17 cellular contexts compared by ENCODE assay signal in genomic region chr2:177467646-177468045, GRCh38.
A peak's percentile ranks its signal among the peaks of the same experiment; 100 is the strongest.
DNase-seq lines count a peak whose midpoint lies in the region; ATAC-seq and TF ChIP-seq lines count a peak whose summit lies in the region.
"Had no signal": no experiment of that assay in that cellular context is flagged by ENCODE, and none has a peak within 500 bp of the region (broad histone marks: within the 10 kb centered on the region; RNA-seq: fewer than 3 reads in every experiment).

No MANE protein-coding gene starts in this region.

- no peak overlapping the region for H4K5ac ChIP-seq in IMR-90 (ENCODE audit: low read depth, low read length)

- H2BK15ac ChIP-seq in IMR-90 (ENCODE audit: low read depth, low read length): no peak overlapping the region

- H3K9me1 ChIP-seq in IMR-90 (ENCODE audit: insufficient read depth, low read length): peaks cover 5% of the 10 kb centered on the region; the same call in 1 of the 2 replicates

- no peak overlapping the region for H3K9ac ChIP-seq in IMR-90 (ENCODE audit: low read depth, low read length)
- H3K9ac ChIP-seq in adipocyte (ENCODE audit: low read length): no peak overlapping the region

- H4K20me1 ChIP-seq in IMR-90 (ENCODE audit: insufficient read depth, low read length): no peaks in the 10 kb centered on the region; the same call in 1 of the 2 replicates

- TF ChIP-seq CTCF in IMR-90 (conservative IDR thresholded peaks at IDR 0.05; ENCODE audit: low read depth, low read length) (no peak), fibroblast of the aortic adventitia (IDR thresholded peaks at IDR 0.05; ENCODE audit: insufficient read depth, low read length) (no peak)

- H3K27ac ChIP-seq in IMR-90 (ENCODE audit: insufficient read depth, low read length): no peak overlapping the region
- H3K27ac ChIP-seq: esophagus muscularis mucosa, vagina had no signal

- no peak overlapping the region for H3K23ac ChIP-seq in IMR-90 (ENCODE audit: low read depth, low read length)

- dilution Hi-C loops in IMR-90 (cut with HindIII; ENCODE audit: low sequenced_read_pairs, unreplicated experiment): no loop called here

- in situ Hi-C loops in IMR-90 (cut with MboI; ENCODE audit: low sequenced_read_pairs): no loop called here

- BruUV-seq in IMR-90 (replicated peaks; lab: Mats Ljungman, UMichigan): no TSS peak

- peaks cover 28 to 43% of the 10 kb centered on the region in 2 donors for H3K36me3 Mint-ChIP-seq in activated naive CD4-positive, alpha-beta T cell treated with anti-CD3 and anti-CD28 coated beads, Interleukin-2, amount 50 U/mL, for 72 hours

- H4K8ac ChIP-seq in IMR-90 (ENCODE audit: low read depth in 2 of 2, low read length in 2 of 2): no peak overlapping the region

- H3K4me1 ChIP-seq in IMR-90 (ENCODE audit: control insufficient read depth, insufficient read depth, low read length) (no peaks in the 10 kb centered on the region; the same call in 1 of the 2 replicates), adipocyte (ENCODE audit: control insufficient read depth, insufficient read depth, low read length) (peaks cover 12% of the 10 kb centered on the region)
- H3K4me1 ChIP-seq: vagina had no signal

- WGBS in IMR-90 (ENCODE audit: extremely low coverage in 2 of 2, insufficient read length in 1 of 2), 2 experiments: no CpG with 5 or more reads among the region's 1 CpG

- H3K27me3 ChIP-seq in IMR-90 (ENCODE audit: control insufficient read depth, insufficient read depth, low read length) (no peaks in the 10 kb centered on the region), adipocyte (replicated peaks; ENCODE audit: control insufficient read depth, insufficient read depth, low read length) (no peaks in the 10 kb centered on the region)
- H3K27me3 ChIP-seq: esophagus muscularis mucosa, vagina had no signal

- DNase-seq in AG08395 (ENCODE audit: low spot score) (peak; percentile 48), IMR-90 (peak; percentile 76), adipocyte (ENCODE audit: low read depth) (peak; percentile 60), fibroblast of the aortic adventitia (ENCODE audit: low read depth) (peak; percentile 56), SHP77 (lab: John Stamatoyannopoulos, UW) (no peak), germinal center (ENCODE audit: low spot score) (no peak), sciatic nerve (ENCODE audit: low spot score) (no peak)
- no peak for DNase-seq in activated naive CD4-positive, alpha-beta T cell treated with anti-CD3 and anti-CD28 coated beads, Interleukin-2, amount 50 U/mL, for 72 hours (ENCODE audit: low spot score in 2 of 2)
- DNase-seq: activated CD4-positive, alpha-beta memory T cell treated with anti-CD3 and anti-CD28 coated beads for 36 hours; central memory CD4-positive, alpha-beta T cell; NCI-H1048; posterior cingulate gyrus; stimulated activated CD4-positive, alpha-beta T cell treated with anti-CD3 and anti-CD28 coated beads, Interleukin-2, amount 100 ng/mL, for 48 hours; T1000 had no signal

- H3K36me3 ChIP-seq in IMR-90 (ENCODE audit: control insufficient read depth, insufficient read depth, low read length) (peaks cover 11% of the 10 kb centered on the region; the same call in 1 of the 2 replicates), adipocyte (ENCODE audit: control insufficient read depth, insufficient read depth, low read length, severe bottlenecking) (peaks cover 31% of the 10 kb centered on the region)

- TF ChIP-seq RAD21 in IMR-90 (IDR thresholded peaks at IDR 0.05; ENCODE audit: low read length): no peak

- H3K9me3 Mint-ChIP-seq in activated naive CD4-positive, alpha-beta T cell treated with anti-CD3 and anti-CD28 coated beads, Interleukin-2, amount 50 U/mL, for 72 hours: peaks cover 8 to 18% of the 10 kb centered on the region in 2 donors

- no peak overlapping the region for H4K91ac ChIP-seq in IMR-90 (ENCODE audit: insufficient read depth, low read depth, low read length)

- CTCF ChIA-PET in IMR-90 (lab: Yijun Ruan, JAX): interaction anchor here (0.6 to 0.7 kb wide), 2 partner anchors 44 to 47 kb away, joined by 3 read pairs; no protein-coding TSS in a partner anchor

- H3K14ac ChIP-seq in IMR-90 (replicated peaks; ENCODE audit: low read depth, low read length): no peak overlapping the region

- no peak overlapping the region for H2AK9ac ChIP-seq in IMR-90 (replicated peaks; ENCODE audit: low read depth, low read length, poor library complexity)

- no peak overlapping the region for H3K4me2 ChIP-seq in IMR-90 (ENCODE audit: low read depth, low read length)

- no peak overlapping the region for H2BK20ac ChIP-seq in IMR-90 (ENCODE audit: low read depth, low read length)

- H3K9me3 ChIP-seq in IMR-90 (ENCODE audit: control insufficient read depth, insufficient read depth, low read length): no peaks in the 10 kb centered on the region
- H3K9me3 ChIP-seq in adipocyte (ENCODE audit: control insufficient read depth, low read length): peaks cover 16% of the 10 kb centered on the region

- H3K56ac ChIP-seq in IMR-90 (ENCODE audit: extremely low read depth, insufficient read depth, low read length): no peak overlapping the region

- H3K4me3 ChIP-seq in IMR-90 (ENCODE audit: insufficient read depth, low read depth, low read length) (no peak overlapping the region), adipocyte (ENCODE audit: low read length) (no peak overlapping the region), fibroblast of the aortic adventitia (ENCODE audit: low read depth, low read length) (no peak overlapping the region)
- H3K4me3 ChIP-seq: esophagus muscularis mucosa, vagina had no signal

- no peak overlapping the region for H2AFZ ChIP-seq in IMR-90 (replicated peaks; ENCODE audit: low read length, poor library complexity)

- H3K4ac ChIP-seq in IMR-90 (ENCODE audit: low read depth, low read length): no peak overlapping the region

- H2BK120ac ChIP-seq in IMR-90 (ENCODE audit: low read depth, low read length): no peak overlapping the region

- H2BK5ac ChIP-seq in IMR-90 (ENCODE audit: low read depth, low read length, poor library complexity, severe bottlenecking): peak overlapping the region; percentile 13

- no peak overlapping the region for H3K18ac ChIP-seq in IMR-90 (ENCODE audit: low read depth, low read length)

- POLR2A ChIA-PET in IMR-90 (lab: Charles Lee; ENCODE audit: unreplicated experiment): no interaction called here

- TF ChIP-seq POLR2A in IMR-90 (IDR thresholded peaks at IDR 0.05; ENCODE audit: low read depth, low read length): no peak

- H3K79me1 ChIP-seq in IMR-90 (ENCODE audit: low read depth in 1 of 2, low read length in 2 of 2): peaks cover 0 to 11% of the 10 kb centered on the region in 2 experiments; a peak in 2 of 4 replicates

- no peak overlapping the region for H2AK5ac ChIP-seq in IMR-90 (ENCODE audit: low read depth, low read length)

- H3K27ac Mint-ChIP-seq in activated naive CD4-positive, alpha-beta T cell treated with anti-CD3 and anti-CD28 coated beads, Interleukin-2, amount 50 U/mL, for 72 hours: no peak overlapping the region
- H3K27ac Mint-ChIP-seq: activated CD4-positive, alpha-beta memory T cell treated with anti-CD3 and anti-CD28 coated beads for 36 hours; stimulated activated effector memory CD8-positive, alpha-beta T cell treated with anti-CD3 and anti-CD28 coated beads, Interleukin-12 subunit alpha, Interleukin-12 subunit beta, amount 100 ng/mL, for 72 hours had no signal

- intact Hi-C loops in IMR-90 (cut with micrococcal nuclease): no loop called here
- intact Hi-C loops in sciatic nerve (cut with DNase I): no loop called here

- ATAC-seq in IMR-90 (ENCODE audit: low read depth) (peak; percentile 80; the same call in 1 of the 2 replicates), sciatic nerve (no peak)
- ATAC-seq in activated naive CD4-positive, alpha-beta T cell treated with anti-CD3 and anti-CD28 coated beads, Interleukin-2, amount 50 U/mL, for 72 hours: no peak
- ATAC-seq: stimulated activated effector memory CD8-positive, alpha-beta T cell treated with anti-CD3 and anti-CD28 coated beads, Interleukin-12 subunit alpha, Interleukin-12 subunit beta, amount 100 ng/mL, for 72 hours had no signal

TF ChIP-seq in IMR-90, 13 proteins besides CTCF, POLR2A, EP300 and RAD21:
- TF ChIP-seq CEBPB (IDR thresholded peaks at IDR 0.05; ENCODE audit: low read depth, low read length): no peak
- no peak for TF ChIP-seq SMC3 (IDR thresholded peaks at IDR 0.05; ENCODE audit: low read depth, low read length)
- peak; percentile 72; the same call in 1 of the 2 replicates for TF ChIP-seq FOS (IDR thresholded peaks at IDR 0.05; ENCODE audit: low read depth, low read length)
- no peak for TF ChIP-seq RFX5 (IDR thresholded peaks at IDR 0.05; ENCODE audit: low read depth, low read length)
- TF ChIP-seq USF2 (IDR thresholded peaks at IDR 0.05; ENCODE audit: low read depth, low read length): no peak
- TF ChIP-seq CHD1 (IDR thresholded peaks at IDR 0.05; ENCODE audit: low read depth, low read length): no peak

Comparison
In these comparisons a context has a peak if more than half of its experiments do, and no peak if none do; other contexts are left out.
1. DNase-seq: peak in AG08395 (single experiment), IMR-90 (single experiment), adipocyte (single experiment) and fibroblast of the aortic adventitia (single experiment); none in activated naive CD4-positive, alpha-beta T cell treated with anti-CD3 and anti-CD28 coated beads, Interleukin-2, amount 50 U/mL, for 72 hours (0 of 2), SHP77 (0 of 2), germinal center (single experiment) and sciatic nerve (single experiment).